In the genomic region with DNA sequence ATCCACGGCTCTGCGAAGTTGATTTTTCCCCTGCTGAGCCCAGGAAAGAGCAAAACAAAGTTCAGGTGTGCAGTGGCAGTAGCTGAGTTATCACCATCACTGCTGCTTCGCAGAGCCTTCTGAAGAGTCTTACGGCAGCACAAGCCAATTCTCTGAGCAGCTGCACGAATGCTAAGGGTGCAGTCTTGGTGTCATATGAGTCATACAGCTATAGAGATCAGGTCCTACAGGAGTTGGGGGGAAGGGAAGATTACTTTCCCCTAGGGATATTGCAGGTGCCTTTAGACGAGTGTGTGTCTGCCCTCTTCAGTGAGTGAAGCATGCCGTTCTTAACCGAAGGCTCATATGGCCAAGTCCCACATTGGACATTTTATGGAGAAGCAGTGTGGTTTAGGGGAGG, we compare ENCODE assay signal across 8 cellular contexts.
A peak's percentile ranks its signal among the peaks of the same experiment; 100 is the strongest.
DNase-seq lines count a peak whose midpoint lies in the region; ATAC-seq and TF ChIP-seq lines count a peak whose summit lies in the region.

No MANE protein-coding gene starts in this region.

- WGBS in trophoblast cell (ENCODE audit: extremely low coverage, insufficient coverage, insufficient read length), result no CpG with 5 or more reads among the region's 8 CpGs

- no peak overlapping the region for H3K9ac ChIP-seq in trophoblast cell (ENCODE audit: low read length)

- ATAC-seq in HG02840 (IDR thresholded peaks at IDR 0.05; ENCODE audit: low FRiP score, unreplicated experiment), result peak; percentile 36
- peak; percentile 72 for ATAC-seq in stimulated activated naive CD8-positive, alpha-beta T cell treated with anti-CD3 and anti-CD28 coated beads, Interleukin-15, Interleukin-2, amounts not matched to agents 100 U/mL and 50 U/mL, for 24 hours

- H2BK5ac ChIP-seq in trophoblast cell (ENCODE audit: low read depth, low read length, poor library complexity), result no peak overlapping the region

- no peak overlapping the region for H3K14ac ChIP-seq in trophoblast cell (ENCODE audit: low read length)

- no peak overlapping the region for H2BK12ac ChIP-seq in trophoblast cell (ENCODE audit: low read length)

- no peaks in the 10 kb centered on the region for H3K79me1 ChIP-seq in trophoblast cell (ENCODE audit: low read length)

- H3K4me3 ChIP-seq in trophoblast cell (ENCODE audit: low read depth, low read length) (no peak overlapping the region), right atrium auricular region (no peak overlapping the region)

- no peaks in the 10 kb centered on the region for H3K36me3 ChIP-seq in trophoblast cell (ENCODE audit: control insufficient read depth in 1 of 2, insufficient read depth in 2 of 2, low read length in 2 of 2)
- no peaks in the 10 kb centered on the region for H3K36me3 ChIP-seq in right atrium auricular region

- H3K4me1 ChIP-seq in trophoblast cell (ENCODE audit: control insufficient read depth in 1 of 2, insufficient read depth in 2 of 2, low read length in 2 of 2), result peaks cover 0 to 5% of the 10 kb centered on the region in 2 experiments
- H3K4me1 ChIP-seq in right atrium auricular region, result peaks cover 0 to 40% of the 10 kb centered on the region in 2 donors

- H3K23ac ChIP-seq in trophoblast cell (ENCODE audit: low read length), result no peak overlapping the region

- TF ChIP-seq CTCF in right atrium auricular region (IDR thresholded peaks at IDR 0.05), result no peak

- no peaks in the 10 kb centered on the region for H3K79me2 ChIP-seq in trophoblast cell (ENCODE audit: control insufficient read depth, insufficient read depth, low read length, poor library complexity)

- no peak overlapping the region for H4K8ac ChIP-seq in trophoblast cell (ENCODE audit: low read depth, low read length)

- H3K18ac ChIP-seq in trophoblast cell (ENCODE audit: low read length), result no peak overlapping the region

- H3K9me3 ChIP-seq in trophoblast cell (ENCODE audit: insufficient read depth, low read depth, low read length) (no peaks in the 10 kb centered on the region), right atrium auricular region (no peaks in the 10 kb centered on the region)

- H2BK120ac ChIP-seq in trophoblast cell (ENCODE audit: insufficient read depth, low read length, poor library complexity), result no peak overlapping the region

- H4K91ac ChIP-seq in trophoblast cell (ENCODE audit: low read depth, low read length), result no peak overlapping the region

- H2AFZ ChIP-seq in trophoblast cell (ENCODE audit: insufficient read depth, low read length, poor library complexity), result no peak overlapping the region

- no peak overlapping the region for H3K4ac ChIP-seq in trophoblast cell (ENCODE audit: low read depth, low read length)

- H4K12ac ChIP-seq in trophoblast cell (ENCODE audit: low read depth, low read length), result no peak overlapping the region

- H3K27ac ChIP-seq in trophoblast cell (ENCODE audit: low read depth, low read length), result no peak overlapping the region
- no peak overlapping the region for H3K27ac ChIP-seq in right atrium auricular region

- H2AK5ac ChIP-seq in trophoblast cell (ENCODE audit: low read length), result no peak overlapping the region

- no peaks in the 10 kb centered on the region for H3K27me3 ChIP-seq in trophoblast cell (ENCODE audit: insufficient read depth, low read length)
- no peaks in the 10 kb centered on the region for H3K27me3 ChIP-seq in right atrium auricular region

- H3K4me2 ChIP-seq in trophoblast cell (ENCODE audit: low read length), result no peak overlapping the region

- DNase-seq in activated naive CD4-positive, alpha-beta T cell treated with anti-CD3 and anti-CD28 coated beads, Interleukin-2, amount 50 U/mL, for 16 hours, result peak; percentile 40
- no peak for DNase-seq in activated naive CD4-positive, alpha-beta T cell treated with Interleukin-2 at 50 U/mL for 16 hours
- peak; percentile 38 for DNase-seq in NCI-H2107 (lab: John Stamatoyannopoulos, UW)
- DNase-seq in stimulated activated naive CD8-positive, alpha-beta T cell treated with anti-CD3 and anti-CD28 coated beads, Interleukin-15, Interleukin-2, amounts not matched to agents 100 U/mL and 50 U/mL, for 24 hours, result no peak
- DNase-seq in trophoblast cell, result no peak
- no peak for DNase-seq in NCI-H1105 treated with DMSO at 0.1 percent for 48 hours (lab: John Stamatoyannopoulos, UW)
- DNase-seq in right atrium auricular region (ENCODE audit: low spot score), result no peak

Comparison
In these comparisons a context has a peak if more than half of its experiments do, and no peak if none do; other contexts are left out.
1. DNase-seq: peak in activated naive CD4-positive, alpha-beta T cell treated with anti-CD3 and anti-CD28 coated beads, Interleukin-2, amount 50 U/mL, for 16 hours (single experiment) and NCI-H2107 (single experiment); none in activated naive CD4-positive, alpha-beta T cell treated with Interleukin-2 at 50 U/mL for 16 hours (single experiment), stimulated activated naive CD8-positive, alpha-beta T cell treated with anti-CD3 and anti-CD28 coated beads, Interleukin-15, Interleukin-2, amounts not matched to agents 100 U/mL and 50 U/mL, for 24 hours (single experiment), trophoblast cell (0 of 2), NCI-H1105 treated with DMSO at 0.1 percent for 48 hours (single experiment) and right atrium auricular region (single experiment).